8 cellular contexts compared by ENCODE assay signal in genomic region chr4:182806259-182807252, GRCh38.
A peak's percentile ranks its signal among the peaks of the same experiment; 100 is the strongest.
DNase-seq lines count a peak whose midpoint lies in the region; ATAC-seq and TF ChIP-seq lines count a peak whose summit lies in the region.

No MANE protein-coding gene starts in this region.

- H3K9me3 Mint-ChIP-seq in Calu3 (ENCODE audit: low read depth, unreplicated experiment): no peaks in the 10 kb centered on the region

- 14 to 39% methylated on average over 12 to 18 of the region's 68 CpGs for WGBS in gastroesophageal sphincter (ENCODE audit: low coverage in 1 of 2), 2 donors

- peak overlapping the region; percentile 40 to 47 for H3K4me3 ChIP-seq in gastroesophageal sphincter
- peak overlapping the region; percentile 12 to 23 for H3K4me3 ChIP-seq in neutrophil (ENCODE audit: low read depth in 1 of 2, low read length in 1 of 2)

- CTCF ChIA-PET in Calu3 (lab: Charles Lee): no interaction called here
- CTCF ChIA-PET in RWPE1 (lab: Yijun Ruan, JAX): interaction anchor here (0.6 to 0.7 kb wide), 8 partner anchors 237 to 1570 kb away, joined by 3 to 8 read pairs (median 4); no protein-coding TSS in a partner anchor

- TF ChIP-seq CTCF in Calu3 (IDR thresholded peaks at IDR 0.05; ENCODE audit: unreplicated experiment) (peak; percentile 87), RWPE1 (conservative IDR thresholded peaks at IDR 0.05; ENCODE audit: low read depth) (peak; percentile 91), gastroesophageal sphincter (IDR thresholded peaks at IDR 0.05) (peak in 3 of 4 experiments; percentile 68 to 95 (median 70)), neutrophil (IDR thresholded peaks at IDR 0.05) (no peak)

- POLR2A ChIA-PET in RWPE1 (lab: Yijun Ruan, JAX; ENCODE audit: low non-redundant PET): no interaction called here

- no peaks in the 10 kb centered on the region for H3K4me1 Mint-ChIP-seq in Calu3 (ENCODE audit: low read depth, unreplicated experiment)

- peak overlapping the region; percentile 69 for H3K4me3 Mint-ChIP-seq in Calu3 (ENCODE audit: low read depth, unreplicated experiment)

- no peak for TF ChIP-seq EP300 in gastroesophageal sphincter (IDR thresholded peaks at IDR 0.05)

- H3K4me1 ChIP-seq in gastroesophageal sphincter: peaks cover 0 to 11% (median 0%) of the 10 kb centered on the region in 3 donors
- peaks cover 10 to 18% of the 10 kb centered on the region in 2 experiments for H3K4me1 ChIP-seq in neutrophil (ENCODE audit: control insufficient read depth in 1 of 2, insufficient read depth in 1 of 2, low read depth in 1 of 2, low read length in 1 of 2)

- no TSS peak for BruUV-seq in Calu3 (replicated peaks; lab: Mats Ljungman, UMichigan)

- H3K36me3 Mint-ChIP-seq in Calu3 (ENCODE audit: insufficient read depth, unreplicated experiment): peaks cover 6% of the 10 kb centered on the region

- no peaks in the 10 kb centered on the region for H3K27me3 Mint-ChIP-seq in Calu3 (ENCODE audit: unreplicated experiment)

- DNase-seq in Calu3 (peak; percentile 76), RWPE1 (ENCODE audit: low spot score) (peak; percentile 61), superior temporal gyrus (ENCODE audit: extremely low spot score) (peak; percentile 76)
- peak; percentile 6 to 39 (median 19) for DNase-seq in activated naive CD4-positive, alpha-beta T cell (lab: John Stamatoyannopoulos, UW)

- H3K27me3 ChIP-seq in gastroesophageal sphincter (peaks cover 4% of the 10 kb centered on the region), neutrophil (peaks cover 56% of the 10 kb centered on the region)

- no peaks in the 10 kb centered on the region for H3K36me3 ChIP-seq in gastroesophageal sphincter
- no peaks in the 10 kb centered on the region for H3K36me3 ChIP-seq in neutrophil

- H3K9me3 ChIP-seq in gastroesophageal sphincter: peaks cover 0 to 20% (median 0%) of the 10 kb centered on the region in 3 donors
- H3K9me3 ChIP-seq in neutrophil: no peaks in the 10 kb centered on the region

- no peak for TF ChIP-seq POLR2A in gastroesophageal sphincter (IDR thresholded peaks at IDR 0.05)

- intact Hi-C loops in Calu3 (cut with micrococcal nuclease; ENCODE audit: unreplicated experiment): loop anchor here (1.0 to 10.0 kb wide), 3 partner anchors 328 to 1242 kb away; no protein-coding TSS in a partner anchor

- H3K27ac Mint-ChIP-seq in Calu3 (ENCODE audit: unreplicated experiment): no peak overlapping the region

- ATAC-seq in GM19455 (IDR thresholded peaks at IDR 0.05; ENCODE audit: unreplicated experiment) (peak; percentile 71), HG03558 (IDR thresholded peaks at IDR 0.05; ENCODE audit: extremely low read depth, unreplicated experiment) (peak; percentile 36), gastroesophageal sphincter (peak; percentile 78)

- peak overlapping the region; percentile 50 for H3K27ac ChIP-seq in RWPE1
- H3K27ac ChIP-seq in gastroesophageal sphincter: peak overlapping the region in 1 of 4 donors; percentile 57
- no peak overlapping the region for H3K27ac ChIP-seq in neutrophil

Comparison
In these comparisons a context has a peak if more than half of its experiments do, and no peak if none do; other contexts are left out.
1. DNase-seq: peak in every context shown above with its lines; median percentile 76 in Calu3; 76 in superior temporal gyrus; 61 in RWPE1; 19 in activated naive CD4-positive, alpha-beta T cell.